In the genomic region with DNA sequence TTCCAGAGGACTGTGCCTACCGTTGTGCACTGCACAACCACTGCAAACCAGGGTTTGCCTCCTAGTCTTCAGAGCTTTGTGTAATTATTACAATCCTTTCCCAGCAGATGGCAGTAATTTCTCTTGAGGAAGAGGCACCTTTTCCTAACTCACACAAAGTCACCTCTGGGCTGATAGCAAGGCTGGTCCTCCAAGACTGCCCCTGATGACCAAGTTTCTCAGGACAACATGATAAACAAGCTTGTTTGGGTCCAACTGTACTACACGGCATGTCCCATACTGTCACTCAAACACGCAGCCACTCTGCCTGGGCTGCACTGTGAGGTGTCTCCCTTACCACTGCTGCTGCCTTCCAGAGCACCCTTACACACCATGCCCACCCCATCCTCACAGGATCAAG, we compare ENCODE assay signal across 8 cellular contexts. TPM values are rescaled to one million over a fixed set of nuclear protein-coding genes. Genes with fewer than 3 reads are reported as not detected.
DNase-seq lines count a peak whose midpoint lies in the region; ATAC-seq and TF ChIP-seq lines count a peak whose summit lies in the region.

No MANE protein-coding gene starts in this region.

- DNase-seq in DMS 273 treated with DMSO at 0.1 percent for 48 hours (lab: John Stamatoyannopoulos, UW) (peak; percentile 17), Kasumi-1 (lab: John Stamatoyannopoulos, UW) (peak; percentile 42 to 55), SHP77 (lab: John Stamatoyannopoulos, UW) (peak; percentile 64 to 71), fibroblast of mammary gland (ENCODE audit: low read depth) (peak; percentile 54)
- no peak for DNase-seq in stimulated activated CD4-positive, alpha-beta T cell treated with anti-CD3 and anti-CD28 coated beads, Interleukin-4, amount 100 ng/mL, for 4 hours
- no peak for DNase-seq in CD8-positive, alpha-beta memory T cell

- H3K27me3 Mint-ChIP-seq in CD8-positive, alpha-beta memory T cell, result peaks cover 5 to 53% of the 10 kb centered on the region in 2 donors

- H3K9me3 ChIP-seq in parathyroid adenoma (ENCODE audit: control insufficient read depth, low read length), result no peaks in the 10 kb centered on the region
- no peaks in the 10 kb centered on the region for H3K9me3 ChIP-seq in CD8-positive, alpha-beta memory T cell (ENCODE audit: low read length)

- no peak overlapping the region for H3K27ac Mint-ChIP-seq in CD8-positive, alpha-beta memory T cell

- no peak overlapping the region for H3K4me2 ChIP-seq in parathyroid adenoma (ENCODE audit: low read length)

- H3K4me1 ChIP-seq in parathyroid adenoma, result no peaks in the 10 kb centered on the region
- H3K4me1 ChIP-seq in CD8-positive, alpha-beta memory T cell (ENCODE audit: insufficient read depth, low read length), result no peaks in the 10 kb centered on the region

- H3K9me3 Mint-ChIP-seq in CD8-positive, alpha-beta memory T cell, result no peaks in the 10 kb centered on the region

- H3K4me3 ChIP-seq in fibroblast of mammary gland (ENCODE audit: control insufficient read depth, low read depth, low read length) (no peak overlapping the region), parathyroid adenoma (ENCODE audit: low read depth, low read length) (no peak overlapping the region)
- H3K4me3 ChIP-seq in CD8-positive, alpha-beta memory T cell (ENCODE audit: low read length), result no peak overlapping the region

- H3K27ac ChIP-seq in parathyroid adenoma, result no peak overlapping the region
- H3K27ac ChIP-seq in CD8-positive, alpha-beta memory T cell (ENCODE audit: low read depth, low read length), result no peak overlapping the region

- peak; percentile 66 for ATAC-seq in GM19372 (IDR thresholded peaks at IDR 0.05; ENCODE audit: low read depth, unreplicated experiment)

- H3K36me3 ChIP-seq in parathyroid adenoma (ENCODE audit: control insufficient read depth, insufficient read depth, low read length), result no peaks in the 10 kb centered on the region
- H3K36me3 ChIP-seq in CD8-positive, alpha-beta memory T cell (ENCODE audit: insufficient read depth, low read length), result no peaks in the 10 kb centered on the region

- CTCF ChIA-PET in CD8-positive, alpha-beta memory T cell (lab: Charles Lee), result interaction anchor here (1.2 kb wide), 1 partner anchor 16 kb away, joined by 3 read pairs; no protein-coding TSS in a partner anchor

- no peaks in the 10 kb centered on the region for H3K36me3 Mint-ChIP-seq in CD8-positive, alpha-beta memory T cell

- no peak overlapping the region for H2AFZ ChIP-seq in parathyroid adenoma

- H3K4me1 Mint-ChIP-seq in CD8-positive, alpha-beta memory T cell, result no peaks in the 10 kb centered on the region

- TF ChIP-seq CTCF in fibroblast of mammary gland (conservative IDR thresholded peaks at IDR 0.05; ENCODE audit: control insufficient read depth, insufficient read depth, low read depth, low read length) (peak; percentile 50), parathyroid adenoma (IDR thresholded peaks at IDR 0.05) (peak; percentile 28)

- no peak overlapping the region for H3K9ac ChIP-seq in parathyroid adenoma

- H3K4me3 Mint-ChIP-seq in CD8-positive, alpha-beta memory T cell, result no peak overlapping the region

- H3K27me3 ChIP-seq in parathyroid adenoma (ENCODE audit: control insufficient read depth, insufficient read depth, low read length), result no peaks in the 10 kb centered on the region
- no peaks in the 10 kb centered on the region for H3K27me3 ChIP-seq in CD8-positive, alpha-beta memory T cell (ENCODE audit: insufficient read depth, low read length, poor library complexity, severe bottlenecking)

- no peaks in the 10 kb centered on the region for H3K79me2 ChIP-seq in parathyroid adenoma

- POLR2A ChIA-PET in CD8-positive, alpha-beta memory T cell (lab: Charles Lee), result no interaction called here

RNA-seq across cellular contexts. Expression of a gene that starts 39.3 kb away (rescaled TPM):
- total RNA-seq in CD8-positive, alpha-beta memory T cell, result 10 to 100 TPM; 10.2 to 11.7 TPM
- polyA plus RNA-seq in CD8-positive, alpha-beta memory T cell, result 3.3 TPM

Comparison
In these comparisons a context has a peak if more than half of its experiments do, and no peak if none do; other contexts are left out.
1. DNase-seq: peak in DMS 273 treated with DMSO at 0.1 percent for 48 hours (single experiment), Kasumi-1 (2 of 2), SHP77 (2 of 2) and fibroblast of mammary gland (single experiment); none in stimulated activated CD4-positive, alpha-beta T cell treated with anti-CD3 and anti-CD28 coated beads, Interleukin-4, amount 100 ng/mL, for 4 hours (0 of 2) and CD8-positive, alpha-beta memory T cell (0 of 5).